30 cellular contexts compared by ENCODE assay signal in genomic region chrX:145853181-145853580, GRCh38. TPM values are rescaled to one million over a fixed set of nuclear protein-coding genes. Genes with fewer than 3 reads are reported as not detected.
"Had no signal": no experiment of that assay in that cellular context is flagged by ENCODE, and none has a peak within 500 bp of the region (broad histone marks: within the 10 kb centered on the region; RNA-seq: fewer than 3 reads in every experiment).

No MANE protein-coding gene starts in this region.

- H3K9me3 ChIP-seq: colonic mucosa, gastrocnemius medialis, left lung, prostate gland, right atrium auricular region, thyroid gland had no signal

- ATAC-seq: esophagus mucosa; gastrocnemius medialis; left cardiac atrium; left lung; naive thymus-derived CD8-positive, alpha-beta T cell; sciatic nerve; stimulated activated naive CD8-positive, alpha-beta T cell treated with anti-CD3 and anti-CD28 coated beads, Interleukin-15, amount 100 ng/mL, for 72 hours had no signal

- H3K4me1 ChIP-seq: colonic mucosa, gastrocnemius medialis, left lung, prostate gland, right atrium auricular region, thyroid gland had no signal

- H3K4me3 ChIP-seq: colonic mucosa, gastrocnemius medialis, left lung, prostate gland, right atrium auricular region, smooth muscle cell, thyroid gland had no signal

- H3K36me3 ChIP-seq: colonic mucosa, gastrocnemius medialis, left lung, prostate gland, right atrium auricular region, thyroid gland had no signal

- H3K27me3 ChIP-seq: colonic mucosa, gastrocnemius medialis, left lung, right atrium auricular region, thyroid gland had no signal

- H3K4me2 ChIP-seq: smooth muscle cell had no signal

- DNase-seq: colonic mucosa; effector CD8-positive, alpha-beta T cell; endodermal cell; foreskin fibroblast; gastrocnemius medialis; head of caudate nucleus; left cardiac atrium; left lung; mesendoderm; midbrain; naive thymus-derived CD8-positive, alpha-beta T cell; nephron progenitor cell; nucleus accumbens; stimulated activated CD4-positive, alpha-beta T cell treated with anti-CD3 and anti-CD28 coated beads, Interleukin-12 subunit alpha, Interleukin-12 subunit beta, amount 100 ng/mL, for 4 hours; stimulated activated CD4-positive, alpha-beta T cell treated with anti-CD3 and anti-CD28 coated beads, Interleukin-1b, Interleukin-23, amount 100 ng/mL, for 48 hours; stimulated activated CD4-positive, alpha-beta T cell treated with anti-CD3 and anti-CD28 coated beads, Interleukin-4, amount 100 ng/mL, for 1 hour; stimulated activated CD8-positive, alpha-beta memory T cell treated with anti-CD3 and anti-CD28 coated beads, Interleukin-4, amount 100 ng/mL, for 48 hours; stimulated activated naive CD4-positive, alpha-beta T cell; stimulated activated naive CD8-positive, alpha-beta T cell treated with anti-CD3 and anti-CD28 coated beads, Interleukin-15, amount 100 ng/mL, for 72 hours; thyroid gland had no signal

- H3K27ac ChIP-seq: colonic mucosa, epithelial cell of prostate, gastrocnemius medialis, left lung, prostate gland, right atrium auricular region, thyroid gland had no signal

RNA-seq across cellular contexts. Expression of gene SLITRK2, which starts 35.6 kb away (rescaled TPM):
- total RNA-seq: esophagus mucosa; glomerular endothelial cell; lung microvascular endothelial cell; myocyte; naive thymus-derived CD8-positive, alpha-beta T cell; osteocyte had no signal
- polyA plus RNA-seq: naive thymus-derived CD8-positive, alpha-beta T cell; smooth muscle cell had no signal
